1 cellular context compared by ENCODE assay signal in genomic region chr1:37595440-37596181, GRCh38.
TF ChIP-seq lines count a peak whose summit lies in the region.

Gene GNL2, minus strand, starts transcription at chr1:37595937. Its CDS starts 115 bp downstream, at chr1:37595822.

TF ChIP-seq in K562, 482 proteins besides CTCF, POLR2A, EP300 and RAD21 (continued from another document and continues in another):
- TF ChIP-seq ZBTB49 (CRISPR knock-in tag; IDR thresholded peaks at IDR 0.05; ENCODE audit: borderline replicate concordance) (no peak), THRA (IDR thresholded peaks at IDR 0.05) (no peak), NFIC (IDR thresholded peaks at IDR 0.05) (peak; percentile 30), POLR3G (IDR thresholded peaks at IDR 0.05; ENCODE audit: extremely low read depth, insufficient read length, insufficient replicate concordance) (no peak), RBM39 (optimal IDR thresholded peaks at IDR 0.05; ENCODE audit: low read depth, low read length) (no peak), HMG20B (CRISPR knock-in tag; IDR thresholded peaks at IDR 0.05) (no peak), MIER1 (IDR thresholded peaks at IDR 0.05; ENCODE audit: low read depth) (no peak), HOMEZ (CRISPR knock-in tag; IDR thresholded peaks at IDR 0.05) (no peak), RERE (CRISPR knock-in tag; IDR thresholded peaks at IDR 0.05; ENCODE audit: borderline replicate concordance) (no peak), RBFOX2 (IDR thresholded peaks at IDR 0.05; ENCODE audit: low read depth, low read length) (peak; percentile 99), ARID2 (IDR thresholded peaks at IDR 0.05) (no peak), HDAC6 (IDR thresholded peaks at IDR 0.05; ENCODE audit: low read depth, low read length) (no peak), ZNF785 (CRISPR knock-in tag; IDR thresholded peaks at IDR 0.05) (no peak), CBX5 (IDR thresholded peaks at IDR 0.05; ENCODE audit: borderline replicate concordance, low read depth) (no peak; the same call in 1 of the 2 replicates), HIVEP1 (CRISPR knock-in tag; IDR thresholded peaks at IDR 0.05) (no peak), U2AF1 (optimal IDR thresholded peaks at IDR 0.05; ENCODE audit: low read depth, low read length) (no peak), CHD1 (IDR thresholded peaks at IDR 0.05; ENCODE audit: low read length) (peak; percentile 23), HNRNPK (IDR thresholded peaks at IDR 0.05; ENCODE audit: low read depth, low read length, poor library complexity, severe bottlenecking) (no peak), KDM2B (CRISPR knock-in tag; IDR thresholded peaks at IDR 0.05) (0 out of 2 replicates have a peak, but pooled peaks have one; percentile 49), ZBTB5 (IDR thresholded peaks at IDR 0.05) (no peak), ZFP91 (CRISPR knock-in tag; IDR thresholded peaks at IDR 0.05) (no peak), PTTG1 (tag; IDR thresholded peaks at IDR 0.05; ENCODE audit: low read depth) (no peak), STAG1 (CRISPR knock-in tag; IDR thresholded peaks at IDR 0.05; ENCODE audit: borderline replicate concordance) (no peak), ILF3 (IDR thresholded peaks at IDR 0.05; ENCODE audit: borderline replicate concordance) (no peak), ZNF354B (CRISPR knock-in tag; IDR thresholded peaks at IDR 0.05) (no peak), MEF2A (IDR thresholded peaks at IDR 0.05; ENCODE audit: control insufficient read depth, low read depth, low read length) (no peak), ETV1 (tag; conservative IDR thresholded peaks at IDR 0.05; ENCODE audit: low read depth) (peak; percentile 82), CHD2 (IDR thresholded peaks at IDR 0.05; ENCODE audit: low read depth, low read length) (no peak), ZC3H11A (IDR thresholded peaks at IDR 0.05; ENCODE audit: low read depth, low read length) (no peak), GMEB1 (CRISPR knock-in tag; IDR thresholded peaks at IDR 0.05) (peak; percentile 82), PBX2 (CRISPR knock-in tag; IDR thresholded peaks at IDR 0.05; ENCODE audit: low read depth) (no peak), PBX2 (tag; conservative IDR thresholded peaks at IDR 0.05; ENCODE audit: low read depth) (no peak), MYNN (IDR thresholded peaks at IDR 0.05) (no peak), MYNN (CRISPR knock-in tag; IDR thresholded peaks at IDR 0.05) (no peak), ZKSCAN1 (IDR thresholded peaks at IDR 0.05; ENCODE audit: low read depth, low read length) (peak; percentile 67), GATAD2A (IDR thresholded peaks at IDR 0.05) (no peak), TSHZ1 (CRISPR knock-in tag; IDR thresholded peaks at IDR 0.05) (no peak)
